Comparison of ENCODE assay signal across 1 cellular context in genomic region chr1:183470961-183471747, GRCh38.
TF ChIP-seq lines count a peak whose summit lies in the region.

No MANE protein-coding gene starts in this region.

TF ChIP-seq in HepG2, 621 proteins besides CTCF, POLR2A, EP300 and RAD21 (continued from another document and continues in another):
- TF ChIP-seq, protein P1, sequence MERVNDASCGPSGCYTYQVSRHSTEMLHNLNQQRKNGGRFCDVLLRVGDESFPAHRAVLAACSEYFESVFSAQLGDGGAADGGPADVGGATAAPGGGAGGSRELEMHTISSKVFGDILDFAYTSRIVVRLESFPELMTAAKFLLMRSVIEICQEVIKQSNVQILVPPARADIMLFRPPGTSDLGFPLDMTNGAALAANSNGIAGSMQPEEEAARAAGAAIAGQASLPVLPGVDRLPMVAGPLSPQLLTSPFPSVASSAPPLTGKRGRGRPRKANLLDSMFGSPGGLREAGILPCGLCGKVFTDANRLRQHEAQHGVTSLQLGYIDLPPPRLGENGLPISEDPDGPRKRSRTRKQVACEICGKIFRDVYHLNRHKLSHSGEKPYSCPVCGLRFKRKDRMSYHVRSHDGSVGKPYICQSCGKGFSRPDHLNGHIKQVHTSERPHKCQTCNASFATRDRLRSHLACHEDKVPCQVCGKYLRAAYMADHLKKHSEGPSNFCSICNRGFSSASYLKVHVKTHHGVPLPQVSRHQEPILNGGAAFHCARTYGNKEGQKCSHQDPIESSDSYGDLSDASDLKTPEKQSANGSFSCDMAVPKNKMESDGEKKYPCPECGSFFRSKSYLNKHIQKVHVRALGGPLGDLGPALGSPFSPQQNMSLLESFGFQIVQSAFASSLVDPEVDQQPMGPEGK (CRISPR knock-in tag; IDR thresholded peaks at IDR 0.05), result 0 out of 2 replicates have a peak, but pooled peaks have one; percentile 24
- no peak for TF ChIP-seq NFKBIZ (CRISPR knock-in tag; IDR thresholded peaks at IDR 0.05)
- TF ChIP-seq, protein P2, sequence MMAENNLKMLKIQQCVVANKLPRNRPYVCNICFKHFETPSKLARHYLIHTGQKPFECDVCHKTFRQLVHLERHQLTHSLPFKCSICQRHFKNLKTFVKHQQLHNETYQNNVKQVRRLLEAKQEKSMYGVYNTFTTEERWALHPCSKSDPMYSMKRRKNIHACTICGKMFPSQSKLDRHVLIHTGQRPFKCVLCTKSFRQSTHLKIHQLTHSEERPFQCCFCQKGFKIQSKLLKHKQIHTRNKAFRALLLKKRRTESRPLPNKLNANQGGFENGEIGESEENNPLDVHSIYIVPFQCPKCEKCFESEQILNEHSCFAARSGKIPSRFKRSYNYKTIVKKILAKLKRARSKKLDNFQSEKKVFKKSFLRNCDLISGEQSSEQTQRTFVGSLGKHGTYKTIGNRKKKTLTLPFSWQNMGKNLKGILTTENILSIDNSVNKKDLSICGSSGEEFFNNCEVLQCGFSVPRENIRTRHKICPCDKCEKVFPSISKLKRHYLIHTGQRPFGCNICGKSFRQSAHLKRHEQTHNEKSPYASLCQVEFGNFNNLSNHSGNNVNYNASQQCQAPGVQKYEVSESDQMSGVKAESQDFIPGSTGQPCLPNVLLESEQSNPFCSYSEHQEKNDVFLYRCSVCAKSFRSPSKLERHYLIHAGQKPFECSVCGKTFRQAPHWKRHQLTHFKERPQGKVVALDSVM (CRISPR knock-in tag; IDR thresholded peaks at IDR 0.05), result peak; percentile 57
- 0 out of 2 replicates have a peak, but pooled peaks have one; percentile 17 for TF ChIP-seq MXD4 (CRISPR knock-in tag; IDR thresholded peaks at IDR 0.05)
- TF ChIP-seq PPARG (CRISPR knock-in tag; conservative IDR thresholded peaks at IDR 0.05), result peak; percentile 21; the same call in 1 of the 2 replicates
- TF ChIP-seq SIN3B (IDR thresholded peaks at IDR 0.05; ENCODE audit: low read length), result no peak
- no peak for TF ChIP-seq NCOR1 (IDR thresholded peaks at IDR 0.05; ENCODE audit: borderline replicate concordance, low read length)
- TF ChIP-seq, protein P3, sequence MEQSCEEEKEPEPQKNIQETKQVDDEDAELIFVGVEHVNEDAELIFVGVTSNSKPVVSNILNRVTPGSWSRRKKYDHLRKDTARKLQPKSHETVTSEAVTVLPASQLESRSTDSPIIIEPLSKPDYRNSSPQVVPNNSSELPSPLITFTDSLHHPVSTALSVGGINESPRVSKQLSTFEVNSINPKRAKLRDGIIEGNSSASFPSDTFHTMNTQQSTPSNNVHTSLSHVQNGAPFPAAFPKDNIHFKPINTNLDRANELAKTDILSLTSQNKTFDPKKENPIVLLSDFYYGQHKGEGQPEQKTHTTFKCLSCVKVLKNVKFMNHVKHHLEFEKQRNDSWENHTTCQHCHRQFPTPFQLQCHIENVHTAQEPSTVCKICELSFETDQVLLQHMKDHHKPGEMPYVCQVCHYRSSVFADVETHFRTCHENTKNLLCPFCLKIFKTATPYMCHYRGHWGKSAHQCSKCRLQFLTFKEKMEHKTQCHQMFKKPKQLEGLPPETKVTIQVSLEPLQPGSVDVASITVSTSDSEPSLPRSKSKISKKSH (CRISPR knock-in tag; IDR thresholded peaks at IDR 0.05; ENCODE audit: borderline replicate concordance), result peak; percentile 79; the same call in 1 of the 2 replicates
- no peak for TF ChIP-seq CREB1 (IDR thresholded peaks at IDR 0.05)
- no peak for TF ChIP-seq CREB1 (CRISPR knock-in tag; IDR thresholded peaks at IDR 0.05)
- TF ChIP-seq ZNF549 (CRISPR knock-in tag; IDR thresholded peaks at IDR 0.05), result no peak
- peak; percentile 81; the same call in 1 of the 2 replicates for TF ChIP-seq FLYWCH1 (CRISPR knock-in tag; IDR thresholded peaks at IDR 0.05)
- peak; percentile 18; the same call in 1 of the 2 replicates for TF ChIP-seq BRD4 (CRISPR knock-in tag; IDR thresholded peaks at IDR 0.05)
- no peak for TF ChIP-seq ZNF781 (CRISPR knock-in tag; IDR thresholded peaks at IDR 0.05; ENCODE audit: borderline replicate concordance, not compliant biosample characterization)
- peak; percentile 27; the same call in 1 of the 2 replicates for TF ChIP-seq ZNF788 (CRISPR knock-in tag; IDR thresholded peaks at IDR 0.05; ENCODE audit: borderline replicate concordance)
- TF ChIP-seq IRF1 (CRISPR knock-in tag; IDR thresholded peaks at IDR 0.05; ENCODE audit: low read depth), result no peak
- no peak for TF ChIP-seq RFX5 (IDR thresholded peaks at IDR 0.05; ENCODE audit: low read depth, low read length)
- peak; percentile 73; the same call in 1 of the 2 replicates for TF ChIP-seq ZNF430 (CRISPR knock-in tag; IDR thresholded peaks at IDR 0.05)
- TF ChIP-seq MTF1 (CRISPR knock-in tag; IDR thresholded peaks at IDR 0.05), result no peak
- TF ChIP-seq CHD4 (IDR thresholded peaks at IDR 0.05; ENCODE audit: borderline replicate concordance, low read length), result peak; percentile 46; the same call in 1 of the 2 replicates
- TF ChIP-seq, protein P4, sequence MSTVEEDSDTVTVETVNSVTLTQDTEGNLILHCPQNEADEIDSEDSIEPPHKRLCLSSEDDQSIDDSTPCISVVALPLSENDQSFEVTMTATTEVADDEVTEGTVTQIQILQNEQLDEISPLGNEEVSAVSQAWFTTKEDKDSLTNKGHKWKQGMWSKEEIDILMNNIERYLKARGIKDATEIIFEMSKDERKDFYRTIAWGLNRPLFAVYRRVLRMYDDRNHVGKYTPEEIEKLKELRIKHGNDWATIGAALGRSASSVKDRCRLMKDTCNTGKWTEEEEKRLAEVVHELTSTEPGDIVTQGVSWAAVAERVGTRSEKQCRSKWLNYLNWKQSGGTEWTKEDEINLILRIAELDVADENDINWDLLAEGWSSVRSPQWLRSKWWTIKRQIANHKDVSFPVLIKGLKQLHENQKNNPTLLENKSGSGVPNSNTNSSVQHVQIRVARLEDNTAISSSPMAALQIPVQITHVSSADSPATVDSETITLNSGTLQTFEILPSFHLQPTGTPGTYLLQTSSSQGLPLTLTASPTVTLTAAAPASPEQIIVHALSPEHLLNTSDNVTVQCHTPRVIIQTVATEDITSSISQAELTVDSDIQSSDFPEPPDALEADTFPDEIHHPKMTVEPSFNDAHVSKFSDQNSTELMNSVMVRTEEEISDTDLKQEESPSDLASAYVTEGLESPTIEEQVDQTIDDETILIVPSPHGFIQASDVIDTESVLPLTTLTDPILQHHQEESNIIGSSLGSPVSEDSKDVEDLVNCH (CRISPR knock-in tag; IDR thresholded peaks at IDR 0.05), result no peak
- TF ChIP-seq CBFB (CRISPR knock-in tag; IDR thresholded peaks at IDR 0.05), result no peak
- peak; percentile 69; the same call in 1 of the 2 replicates for TF ChIP-seq ZNF879 (CRISPR knock-in tag; IDR thresholded peaks at IDR 0.05)
- no peak for TF ChIP-seq ZNF251 (CRISPR knock-in tag; IDR thresholded peaks at IDR 0.05)
- 0 out of 2 replicates have a peak, but pooled peaks have one; percentile 13 for TF ChIP-seq HOXA9 (CRISPR knock-in tag; IDR thresholded peaks at IDR 0.05; ENCODE audit: borderline replicate concordance)
- TF ChIP-seq TBL1XR1 (IDR thresholded peaks at IDR 0.05; ENCODE audit: borderline replicate concordance, low read length, partially characterized antibody), result no peak
- TF ChIP-seq ZNF101 (CRISPR knock-in tag; IDR thresholded peaks at IDR 0.05; ENCODE audit: borderline replicate concordance, low read depth), result no peak
- no peak for TF ChIP-seq ZSCAN12 (CRISPR knock-in tag; IDR thresholded peaks at IDR 0.05)
- TF ChIP-seq HDAC6 (IDR thresholded peaks at IDR 0.05; ENCODE audit: low read depth, low read length), result no peak
- no peak for TF ChIP-seq ZIK1 (CRISPR knock-in tag; IDR thresholded peaks at IDR 0.05; ENCODE audit: borderline replicate concordance, low read depth)
- peak; percentile 60 for TF ChIP-seq NAIF1 (CRISPR knock-in tag; IDR thresholded peaks at IDR 0.05; ENCODE audit: borderline replicate concordance)
- peak; percentile 68; the same call in 1 of the 2 replicates for TF ChIP-seq ZNF775 (CRISPR knock-in tag; IDR thresholded peaks at IDR 0.05; ENCODE audit: borderline replicate concordance)
- peak; percentile 53 for TF ChIP-seq ZNF564 (CRISPR knock-in tag; IDR thresholded peaks at IDR 0.05)
- no peak for TF ChIP-seq NR2C2 (CRISPR knock-in tag; IDR thresholded peaks at IDR 0.05; ENCODE audit: borderline replicate concordance)
- no peak for TF ChIP-seq ELF4 (CRISPR knock-in tag; IDR thresholded peaks at IDR 0.05; ENCODE audit: borderline replicate concordance)
- peak; percentile 52 for TF ChIP-seq MYPOP (CRISPR knock-in tag; IDR thresholded peaks at IDR 0.05)
- TF ChIP-seq, protein P5, sequence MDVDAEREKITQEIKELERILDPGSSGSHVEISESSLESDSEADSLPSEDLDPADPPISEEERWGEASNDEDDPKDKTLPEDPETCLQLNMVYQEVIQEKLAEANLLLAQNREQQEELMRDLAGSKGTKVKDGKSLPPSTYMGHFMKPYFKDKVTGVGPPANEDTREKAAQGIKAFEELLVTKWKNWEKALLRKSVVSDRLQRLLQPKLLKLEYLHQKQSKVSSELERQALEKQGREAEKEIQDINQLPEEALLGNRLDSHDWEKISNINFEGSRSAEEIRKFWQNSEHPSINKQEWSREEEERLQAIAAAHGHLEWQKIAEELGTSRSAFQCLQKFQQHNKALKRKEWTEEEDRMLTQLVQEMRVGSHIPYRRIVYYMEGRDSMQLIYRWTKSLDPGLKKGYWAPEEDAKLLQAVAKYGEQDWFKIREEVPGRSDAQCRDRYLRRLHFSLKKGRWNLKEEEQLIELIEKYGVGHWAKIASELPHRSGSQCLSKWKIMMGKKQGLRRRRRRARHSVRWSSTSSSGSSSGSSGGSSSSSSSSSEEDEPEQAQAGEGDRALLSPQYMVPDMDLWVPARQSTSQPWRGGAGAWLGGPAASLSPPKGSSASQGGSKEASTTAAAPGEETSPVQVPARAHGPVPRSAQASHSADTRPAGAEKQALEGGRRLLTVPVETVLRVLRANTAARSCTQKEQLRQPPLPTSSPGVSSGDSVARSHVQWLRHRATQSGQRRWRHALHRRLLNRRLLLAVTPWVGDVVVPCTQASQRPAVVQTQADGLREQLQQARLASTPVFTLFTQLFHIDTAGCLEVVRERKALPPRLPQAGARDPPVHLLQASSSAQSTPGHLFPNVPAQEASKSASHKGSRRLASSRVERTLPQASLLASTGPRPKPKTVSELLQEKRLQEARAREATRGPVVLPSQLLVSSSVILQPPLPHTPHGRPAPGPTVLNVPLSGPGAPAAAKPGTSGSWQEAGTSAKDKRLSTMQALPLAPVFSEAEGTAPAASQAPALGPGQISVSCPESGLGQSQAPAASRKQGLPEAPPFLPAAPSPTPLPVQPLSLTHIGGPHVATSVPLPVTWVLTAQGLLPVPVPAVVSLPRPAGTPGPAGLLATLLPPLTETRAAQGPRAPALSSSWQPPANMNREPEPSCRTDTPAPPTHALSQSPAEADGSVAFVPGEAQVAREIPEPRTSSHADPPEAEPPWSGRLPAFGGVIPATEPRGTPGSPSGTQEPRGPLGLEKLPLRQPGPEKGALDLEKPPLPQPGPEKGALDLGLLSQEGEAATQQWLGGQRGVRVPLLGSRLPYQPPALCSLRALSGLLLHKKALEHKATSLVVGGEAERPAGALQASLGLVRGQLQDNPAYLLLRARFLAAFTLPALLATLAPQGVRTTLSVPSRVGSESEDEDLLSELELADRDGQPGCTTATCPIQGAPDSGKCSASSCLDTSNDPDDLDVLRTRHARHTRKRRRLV (CRISPR knock-in tag; IDR thresholded peaks at IDR 0.05), result no peak
- TF ChIP-seq ZNF292 (CRISPR knock-in tag; IDR thresholded peaks at IDR 0.05; ENCODE audit: borderline replicate concordance, low read depth), result peak; percentile 31; the same call in 1 of the 2 replicates
- 0 out of 2 replicates have a peak, but pooled peaks have one; percentile 43 for TF ChIP-seq ARID2 (CRISPR knock-in tag; IDR thresholded peaks at IDR 0.05; ENCODE audit: borderline replicate concordance)
- TF ChIP-seq ZFY (CRISPR knock-in tag; IDR thresholded peaks at IDR 0.05), result peak; percentile 69; the same call in 1 of the 2 replicates
- TF ChIP-seq ZNF678 (CRISPR knock-in tag; IDR thresholded peaks at IDR 0.05), result 0 out of 2 replicates have a peak, but pooled peaks have one; percentile 43
- 0 out of 2 replicates have a peak, but pooled peaks have one; percentile 6 for TF ChIP-seq ZNF652 (CRISPR knock-in tag; IDR thresholded peaks at IDR 0.05; ENCODE audit: borderline replicate concordance, low read depth)
- TF ChIP-seq ELK4 (CRISPR knock-in tag; IDR thresholded peaks at IDR 0.05; ENCODE audit: borderline replicate concordance), result no peak
